ENCODE assay signal across 8 cellular contexts in the genomic region with DNA sequence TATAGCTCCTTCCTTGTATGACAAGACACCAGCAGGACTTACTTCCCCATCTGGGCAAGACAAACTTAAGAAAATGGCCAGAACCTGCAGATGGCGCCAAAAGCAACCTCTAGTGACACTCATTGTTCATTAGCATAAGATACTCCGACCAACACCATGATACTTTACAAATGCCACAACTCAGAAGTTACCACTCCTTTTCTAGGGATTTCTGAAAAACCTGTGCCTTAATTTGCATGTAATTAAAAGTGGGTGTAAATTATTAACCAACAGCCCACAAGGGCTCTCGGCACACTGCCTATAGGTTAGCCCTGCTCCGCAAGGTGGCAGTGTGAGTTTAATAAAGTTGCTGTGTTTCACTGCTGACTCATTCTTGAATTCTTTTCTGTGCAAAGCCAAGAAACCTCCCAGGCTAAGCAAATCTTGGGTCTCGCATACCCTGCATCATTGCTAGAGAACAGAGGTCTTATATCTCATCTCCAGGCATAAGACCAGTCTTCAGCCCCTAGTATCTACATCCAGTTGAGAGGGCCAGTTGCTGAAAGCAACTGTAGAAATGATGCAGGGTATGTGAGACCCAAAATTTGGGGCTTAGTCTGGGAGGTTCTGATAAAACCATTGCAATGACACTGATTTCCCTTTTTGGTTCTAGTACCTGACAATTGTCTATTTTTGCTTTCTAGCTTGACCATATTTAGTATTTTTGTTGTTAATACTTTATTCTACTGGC.
DNase-seq lines count a peak whose midpoint lies in the region; ATAC-seq, FAIRE-seq and TF ChIP-seq lines count a peak whose summit lies in the region.

No MANE protein-coding gene starts in this region.

- H3K27me3 ChIP-seq in endothelial cell of umbilical vein (ENCODE audit: control insufficient read depth in 2 of 2, insufficient read depth in 2 of 2, low read length in 2 of 2) (no peaks in the 10 kb centered on the region), thyroid gland (no peaks in the 10 kb centered on the region)

- H3K9me1 ChIP-seq in endothelial cell of umbilical vein (replicated peaks; ENCODE audit: control insufficient read depth, extremely low read depth, insufficient read depth, low read length), result no peaks in the 10 kb centered on the region

- peak; percentile 60 to 63 for TF ChIP-seq CTCF in endothelial cell of umbilical vein (IDR thresholded peaks at IDR 0.05; ENCODE audit: extremely low read depth in 1 of 2, insufficient read depth in 1 of 2, low read depth in 1 of 2, low read length in 2 of 2)
- peak; percentile 79 for TF ChIP-seq CTCF in natural killer cell (IDR thresholded peaks at IDR 0.05)
- TF ChIP-seq CTCF in thyroid gland (IDR thresholded peaks at IDR 0.05), result peak in 3 of 6 experiments; percentile 12 to 50 (median 43)

- H3K4me1 ChIP-seq in endothelial cell of umbilical vein (ENCODE audit: control insufficient read depth, extremely low read depth, insufficient read depth, low read length), result no peaks in the 10 kb centered on the region
- no peaks in the 10 kb centered on the region for H3K4me1 ChIP-seq in thyroid gland

- H3K27me3 Mint-ChIP-seq in natural killer cell (ENCODE audit: low read depth in 2 of 2), result no peaks in the 10 kb centered on the region

- no peaks in the 10 kb centered on the region for H3K9me3 Mint-ChIP-seq in natural killer cell

- H4K20me1 ChIP-seq in endothelial cell of umbilical vein (replicated peaks; ENCODE audit: control insufficient read depth, extremely low read depth, insufficient read depth, low read length), result peaks cover 3% of the 10 kb centered on the region

- CTCF ChIA-PET in endothelial cell of umbilical vein (lab: Charles Lee), result interaction anchor here (0.5 to 1.5 kb wide), 18 partner anchors 8 to 325 kb away, joined by 3 to 11 read pairs (median 4); no protein-coding TSS in a partner anchor

- H3K36me3 Mint-ChIP-seq in natural killer cell, result no peaks in the 10 kb centered on the region

- ATAC-seq in GM18520 (IDR thresholded peaks at IDR 0.05; ENCODE audit: unreplicated experiment) (peak; percentile 90), HG02981 (IDR thresholded peaks at IDR 0.05; ENCODE audit: unreplicated experiment) (peak; percentile 95), natural killer cell (peak; percentile 58 to 77 (median 76))

- FAIRE-seq in endothelial cell of umbilical vein (lab: Jason Lieb, UNC), result peak; percentile 26

- no peaks in the 10 kb centered on the region for H3K36me3 ChIP-seq in endothelial cell of umbilical vein (ENCODE audit: control insufficient read depth in 2 of 2, extremely low read depth in 1 of 2, insufficient read depth in 2 of 2, low read length in 2 of 2)
- no peaks in the 10 kb centered on the region for H3K36me3 ChIP-seq in thyroid gland

- 78 to 82% methylated on average over 5 of the region's 5 CpGs for WGBS in thyroid gland, 2 donors

- peaks cover 32 to 36% of the 10 kb centered on the region in 2 donors for H3K4me1 Mint-ChIP-seq in natural killer cell

- H3K4me2 ChIP-seq in endothelial cell of umbilical vein (ENCODE audit: insufficient read depth, low read length), result no peak overlapping the region

- H3K4me3 ChIP-seq in endothelial cell of umbilical vein (replicated peaks in 1 of 3; ENCODE audit: insufficient read depth in 1 of 3, low read depth in 1 of 3, low read length in 3 of 3) (no peak overlapping the region), thyroid gland (replicated peaks in 1 of 3) (no peak overlapping the region)

- TF ChIP-seq POLR2A in endothelial cell of umbilical vein (IDR thresholded peaks at IDR 0.05; ENCODE audit: low read depth, low read length), result no peak
- no peak for TF ChIP-seq POLR2A in thyroid gland (IDR thresholded peaks at IDR 0.05)

- no peak overlapping the region for H3K27ac Mint-ChIP-seq in natural killer cell

- POLR2A ChIA-PET in endothelial cell of umbilical vein (lab: Charles Lee), result no interaction called here

- BruUV-seq in endothelial cell of umbilical vein (replicated peaks; lab: Mats Ljungman, UMichigan), result no TSS peak

- no peak overlapping the region for H3K4me3 Mint-ChIP-seq in natural killer cell

- H3K27ac ChIP-seq in endothelial cell of umbilical vein (ENCODE audit: insufficient read depth, low read depth, low read length), result no peak overlapping the region
- H3K27ac ChIP-seq in thyroid gland, result no peak overlapping the region

- no peak overlapping the region for H3K9ac ChIP-seq in endothelial cell of umbilical vein (replicated peaks; ENCODE audit: extremely low read depth, insufficient read depth, low read length)

- dilution Hi-C loops in endothelial cell of umbilical vein (cut with MboI; ENCODE audit: extremely low pct_ligation_motif_present, low sequenced_read_pairs), result no loop called here

- H2AFZ ChIP-seq in endothelial cell of umbilical vein (ENCODE audit: low read depth, low read length), result no peak overlapping the region

- peaks cover 7% of the 10 kb centered on the region for H3K79me2 ChIP-seq in endothelial cell of umbilical vein (ENCODE audit: control insufficient read depth, insufficient read depth, low read length)

- intact Hi-C loops in endothelial cell of umbilical vein (cut with micrococcal nuclease) (loop anchor here (1.0 to 2.0 kb wide), 3 partner anchors 95 to 316 kb away; no protein-coding TSS in a partner anchor), natural killer cell (cut with micrococcal nuclease) (loop anchor here (1.0 to 10.0 kb wide), 2 partner anchors 171 to 316 kb away; no protein-coding TSS in a partner anchor), thyroid gland (cut with DNase I) (no loop called here)

- H3K9me3 ChIP-seq in endothelial cell of umbilical vein (replicated peaks; ENCODE audit: control insufficient read depth, insufficient read depth, low read length) (no peaks in the 10 kb centered on the region), thyroid gland (no peaks in the 10 kb centered on the region)

- DNase-seq in AG20443 (ENCODE audit: low spot score) (peak; percentile 14), NCI-H460 (ENCODE audit: extremely low read depth, low read depth) (peak; percentile 63), endothelial cell of umbilical vein (ENCODE audit: low read depth, low spot score) (peak; percentile 74), natural killer cell (peak; percentile 37), thyroid gland (peak; percentile 24 to 51)
- peak; percentile 58 to 69 for DNase-seq in activated CD4-positive, alpha-beta T cell treated with anti-CD3 and anti-CD28 coated beads, Interleukin-2, amount 50 U/mL, for 4 hours

TF ChIP-seq in endothelial cell of umbilical vein, 7 proteins besides CTCF, POLR2A, EP300 and RAD21:
- TF ChIP-seq FOS (IDR thresholded peaks at IDR 0.05; ENCODE audit: borderline replicate concordance, insufficient read depth, low read length) (no peak), POLR2AphosphoS5 (IDR thresholded peaks at IDR 0.05; ENCODE audit: insufficient read depth, low read depth, low read length) (no peak), EZH2 (IDR thresholded peaks at IDR 0.05; ENCODE audit: borderline replicate concordance, low read depth, low read length, severe bottlenecking) (no peak), GATA2 (IDR thresholded peaks at IDR 0.05; ENCODE audit: insufficient read depth, insufficient read length, low read depth, low read length) (no peak), MYC (IDR thresholded peaks at IDR 0.05; ENCODE audit: low read depth, low read length) (no peak), JUN (IDR thresholded peaks at IDR 0.05; ENCODE audit: borderline replicate concordance, insufficient read depth, insufficient read length, low read depth) (no peak)
- TF ChIP-seq, protein P1, sequence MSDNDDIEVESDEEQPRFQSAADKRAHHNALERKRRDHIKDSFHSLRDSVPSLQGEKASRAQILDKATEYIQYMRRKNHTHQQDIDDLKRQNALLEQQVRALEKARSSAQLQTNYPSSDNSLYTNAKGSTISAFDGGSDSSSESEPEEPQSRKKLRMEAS (IDR thresholded peaks at IDR 0.05; ENCODE audit: insufficient read depth, insufficient read length), result no peak

Comparison
In these comparisons a context has a peak if more than half of its experiments do, and no peak if none do; other contexts are left out.
1. DNase-seq: peak in every context shown above with its lines; median percentile 74 in endothelial cell of umbilical vein; 64 in activated CD4-positive, alpha-beta T cell treated with anti-CD3 and anti-CD28 coated beads, Interleukin-2, amount 50 U/mL, for 4 hours; 63 in NCI-H460; 38 in thyroid gland; 37 in natural killer cell; 14 in AG20443.